In the genomic region with DNA sequence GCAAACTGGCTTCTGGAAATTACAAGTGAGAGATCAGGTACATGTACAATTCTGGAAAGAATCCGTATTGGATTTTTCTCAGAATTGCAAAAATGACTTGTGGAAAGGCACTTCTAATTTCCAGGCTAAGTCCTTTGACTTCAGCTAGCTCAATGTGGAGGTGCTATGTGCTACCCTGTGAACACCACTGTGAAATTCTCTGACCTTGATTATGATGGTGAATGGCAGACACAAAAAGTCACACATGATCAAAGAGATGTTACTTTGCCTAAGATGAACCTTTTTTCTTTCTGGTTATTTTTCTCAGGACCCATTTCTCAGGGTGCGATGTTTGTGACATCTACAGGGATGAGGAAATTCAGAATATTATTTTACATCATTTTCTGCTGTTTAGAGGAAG, we compare ENCODE assay signal across 15 cellular contexts.
"Had no signal": no experiment of that assay in that cellular context is flagged by ENCODE, and none has a peak within 500 bp of the region (broad histone marks: within the 10 kb centered on the region; RNA-seq: fewer than 3 reads in every experiment).

No MANE protein-coding gene starts in this region.

- DNase-seq: effector CD4-positive, alpha-beta T cell; endodermal cell; foreskin melanocyte; head of caudate nucleus; kidney glomerular epithelial cell; mammary epithelial cell; naive thymus-derived CD4-positive, alpha-beta T cell; nephron progenitor cell; right lobe of liver; stimulated activated CD4-positive, alpha-beta T cell treated with anti-CD3 and anti-CD28 coated beads, Interleukin-4, amount 100 ng/mL, for 1 hour; stimulated activated CD8-positive, alpha-beta memory T cell treated with anti-CD3 and anti-CD28 coated beads, Interleukin-4, amount 100 ng/mL, for 48 hours; stimulated activated naive CD8-positive, alpha-beta T cell treated with anti-CD3 and anti-CD28 coated beads, Interleukin-15, Interleukin-2, amounts not matched to agents 100 U/mL and 50 U/mL, for 24 hours; thyroid gland had no signal

- ATAC-seq: left lobe of liver; naive thymus-derived CD4-positive, alpha-beta T cell; right lobe of liver; stimulated activated effector memory CD8-positive, alpha-beta T cell treated with anti-CD3 and anti-CD28 coated beads, Interleukin-12 subunit alpha, Interleukin-12 subunit beta, amount 100 ng/mL, for 72 hours; stimulated activated naive CD8-positive, alpha-beta T cell treated with anti-CD3 and anti-CD28 coated beads, Interleukin-15, Interleukin-2, amounts not matched to agents 100 U/mL and 50 U/mL, for 24 hours had no signal
